In the genomic region with DNA sequence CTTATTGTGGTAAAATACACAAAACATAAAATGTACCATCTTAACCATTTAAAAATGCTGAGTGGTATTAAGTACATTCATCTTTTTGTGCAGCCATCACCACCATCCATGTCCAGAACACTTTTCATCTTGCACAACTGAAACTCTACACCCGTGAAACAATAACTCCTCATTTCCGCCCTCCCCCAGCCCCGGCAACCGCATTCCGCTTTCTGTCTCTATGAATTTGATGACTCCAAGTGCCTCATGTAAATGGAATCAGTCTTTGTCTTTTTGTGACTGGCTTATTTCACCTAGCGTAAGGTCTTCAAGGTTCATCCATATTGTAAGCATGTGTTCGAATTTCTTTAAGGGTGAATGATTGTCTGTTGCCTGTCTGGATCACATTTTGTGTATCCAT, we compare ENCODE assay signal across 20 cellular contexts. TPM values are rescaled to one million over a fixed set of nuclear protein-coding genes. Genes with fewer than 3 reads are reported as not detected.
A peak's percentile ranks its signal among the peaks of the same experiment; 100 is the strongest.
DNase-seq lines count a peak whose midpoint lies in the region; ATAC-seq, FAIRE-seq and TF ChIP-seq lines count a peak whose summit lies in the region.
"Had no signal": no experiment of that assay in that cellular context is flagged by ENCODE, and none has a peak within 500 bp of the region (broad histone marks: within the 10 kb centered on the region; RNA-seq: fewer than 3 reads in every experiment).

No MANE protein-coding gene starts in this region.

- 73% methylated on average over 7 of the region's 7 CpGs for WGBS in K562 (ENCODE audit: insufficient coverage, low coverage, missing lambda C conversion rate)

- DNase-seq in Daoy (ENCODE audit: low read depth) (peak; percentile 26), NCI-H2107 (lab: John Stamatoyannopoulos, UW) (peak; percentile 60), K562 (ENCODE audit: extremely low read depth in 1 of 4, low spot score in 3 of 4) (no peak), left kidney (ENCODE audit: low read depth, low spot score) (peak; percentile 68), DMS 273 (lab: John Stamatoyannopoulos, UW; ENCODE audit: unreplicated experiment) (no peak), PC-3 (no peak), H4 (ENCODE audit: low spot score) (no peak)
- DNase-seq: DMS 273 treated with DMSO at 0.1 percent for 48 hours, H9, MV-4-11, NCI-H1417 treated with DMSO at 0.1 percent for 48 hours, NCI-H1930, NCI-H2227 treated with DMSO at 0.1 percent for 48 hours, SHP77 had no signal

- H3K9me3 ChIP-seq in K562 (replicated peaks; ENCODE audit: control insufficient read depth, insufficient read depth, low read depth, low read length): no peaks in the 10 kb centered on the region
- H3K9me3 ChIP-seq in PC-3 (ENCODE audit: low read length): no peaks in the 10 kb centered on the region
- H3K9me3 ChIP-seq: A549 had no signal

- H3K4me2 ChIP-seq in K562 (ENCODE audit: insufficient read depth, low read length) (no peak overlapping the region), PC-3 (ENCODE audit: low read length) (no peak overlapping the region)
- H3K4me2 ChIP-seq: A549 had no signal

- TF ChIP-seq CTCF in K562 (IDR thresholded peaks at IDR 0.05 in 2 of 3, conservative IDR thresholded peaks at IDR 0.05 in 1 of 3; ENCODE audit: insufficient read depth in 2 of 3, low read depth in 1 of 3, low read length in 3 of 3): no peak
- TF ChIP-seq CTCF in PC-3 (conservative IDR thresholded peaks at IDR 0.05; ENCODE audit: low read depth, low read length): no peak

- in situ Hi-C loops in K562 (cut with MboI): no loop called here

- intact Hi-C loops in K562 (cut with micrococcal nuclease): no loop called here
- intact Hi-C loops in PC-3 (cut with micrococcal nuclease): no loop called here

- BruUV-seq in K562 (replicated peaks; lab: Mats Ljungman, UMichigan): no TSS peak
- no TSS peak for BruUV-seq in PC-3 (replicated peaks; lab: Mats Ljungman, UMichigan)

- H3K36me3 ChIP-seq in K562 (ENCODE audit: control insufficient read depth, insufficient read depth, low read length) (peaks cover 39% of the 10 kb centered on the region; the same call in 2 of the 3 replicates), PC-3 (ENCODE audit: low read depth, low read length) (peaks cover 25% of the 10 kb centered on the region)

- TF ChIP-seq RAD21 in K562 (CRISPR knock-in tag; conservative IDR thresholded peaks at IDR 0.05 in 1 of 2, IDR thresholded peaks at IDR 0.05 in 1 of 2): no peak

- H3K27ac ChIP-seq in K562 (ENCODE audit: extremely low read depth, low read depth, low read length): no peak overlapping the region
- H3K27ac ChIP-seq in PC-3 (ENCODE audit: low read length): no peak overlapping the region
- H3K27ac ChIP-seq: A549, C4-2B, HL-60 had no signal

- no peaks in the 10 kb centered on the region for H3K4me1 ChIP-seq in K562 (replicated peaks in 1 of 2; ENCODE audit: control insufficient read depth in 2 of 2, insufficient read depth in 2 of 2, low read length in 2 of 2)
- H3K4me1 ChIP-seq in PC-3 (ENCODE audit: insufficient read depth, low read length): no peaks in the 10 kb centered on the region
- H3K4me1 ChIP-seq: A549 had no signal

- no peaks in the 10 kb centered on the region for H3K9me2 ChIP-seq in PC-3 (replicated peaks; ENCODE audit: low read length)

- no peak for TF ChIP-seq POLR2A in K562 (conservative IDR thresholded peaks at IDR 0.05)

- FAIRE-seq in K562 (lab: Jason Lieb, UNC): no peak
- FAIRE-seq: A549, GM19239 had no signal

- CTCF ChIA-PET in K562 (lab: Yijun Ruan, JAX; ENCODE audit: low intra/inter-chr PET ratio) (no interaction called here), PC-3 (lab: Charles Lee) (no interaction called here)

- ATAC-seq in K562 (no peak), GM19035 (IDR thresholded peaks at IDR 0.05; ENCODE audit: unreplicated experiment) (no peak), PC-3 (no peak)
- ATAC-seq: A549, SK-N-SH treated with all-trans-retinoic acid at 6 μM for 48 hours had no signal

- no peaks in the 10 kb centered on the region for H3K27me3 ChIP-seq in K562 (ENCODE audit: control insufficient read depth in 2 of 2, insufficient read depth in 2 of 2, low read length in 2 of 2)
- H3K27me3 ChIP-seq in PC-3 (ENCODE audit: low read length): no peaks in the 10 kb centered on the region

- H3K9me1 ChIP-seq in K562 (ENCODE audit: control insufficient read depth, insufficient read depth, low read length): no peaks in the 10 kb centered on the region

- H3K79me2 ChIP-seq in K562 (ENCODE audit: control insufficient read depth, insufficient read depth, low read length) (no peaks in the 10 kb centered on the region), PC-3 (ENCODE audit: low read length) (no peaks in the 10 kb centered on the region)

- H3K9ac ChIP-seq in K562 (ENCODE audit: insufficient read depth in 1 of 2, low read depth in 2 of 2, low read length in 2 of 2): no peak overlapping the region
- no peak overlapping the region for H3K9ac ChIP-seq in PC-3 (ENCODE audit: low read length)

- H3F3A ChIP-seq in PC-3 (ENCODE audit: low read length, unreplicated experiment): no peaks in the 10 kb centered on the region

- POLR2A ChIA-PET in K562 (lab: Yijun Ruan, JAX): no interaction called here
- POLR2A ChIA-PET in PC-3 (lab: Charles Lee; ENCODE audit: unreplicated experiment): no interaction called here

- TF ChIP-seq EP300 in K562 (IDR thresholded peaks at IDR 0.05; ENCODE audit: low read length): no peak

- H3K4me3 ChIP-seq in K562 (no peak overlapping the region), PC-3 (ENCODE audit: low read length) (no peak overlapping the region)
- H3K4me3 ChIP-seq: A549 had no signal

- no peaks in the 10 kb centered on the region for H4K20me1 ChIP-seq in K562 (replicated peaks; ENCODE audit: control insufficient read depth, insufficient read depth, low read length)
- H4K20me1 ChIP-seq in PC-3 (ENCODE audit: low read length): no peaks in the 10 kb centered on the region

- H2AFZ ChIP-seq in K562 (ENCODE audit: low read depth, low read length) (no peak overlapping the region), PC-3 (ENCODE audit: low read length) (no peak overlapping the region)

TF ChIP-seq in K562, 482 proteins besides CTCF, POLR2A, EP300 and RAD21:
- peak; percentile 39; the same call in 1 of the 2 replicates for TF ChIP-seq ZNF316 (IDR thresholded peaks at IDR 0.05)
- no peak for TF ChIP-seq NRF1 (conservative IDR thresholded peaks at IDR 0.05 in 1 of 2, IDR thresholded peaks at IDR 0.05 in 1 of 2)

RNA-seq across cellular contexts. Expression of gene SCCPDH, which starts 37.2 kb away (rescaled TPM):
- total RNA-seq in Daoy (2014; rRNA removed; shearing (Covaris generic)): 65.0 and 80.3 TPM in 2 replicates
- 13.0 and 22.1 TPM in 2 replicates for total RNA-seq in K562 (2011; cell fraction: chromatin; rRNA removed; ENCODE audit: low replicate concordance)
- total RNA-seq in K562 (2011; cell fraction: nucleolus; rRNA removed): 18.0 and 18.2 TPM in 2 replicates
- total RNA-seq in K562 (2011; cell fraction: nucleoplasm; rRNA removed): 25.6 and 32.5 TPM in 2 replicates
- 37.1 and 42.3 TPM in 2 replicates for total RNA-seq in K562 (2014; rRNA removed)
- total RNA-seq in K562 (2014; rRNA removed; fragmentation: Illumina TruSeq; extraction: Trizol): 47.1 and 54.4 TPM in 2 replicates
- 36.6 and 38.2 TPM in 2 replicates for total RNA-seq in K562 (2015; rRNA removed; fragmentation: Illumina TruSeq; extraction: Trizol)
- total RNA-seq in K562 (2021): 37.8 and 38.3 TPM in 2 replicates
- 39.9 and 61.9 TPM in 2 replicates for polyA plus RNA-seq in K562 (2011; rRNA removed)
- polyA plus RNA-seq in K562 (2011; cell fraction: cytosol; rRNA removed): 20.4 and 30.0 TPM in 2 replicates
- 9.3 and 15.3 TPM in 2 replicates for polyA plus RNA-seq in K562 (2011; cell fraction: nucleus; rRNA removed)
- 34.8 and 38.1 TPM in 2 replicates for polyA plus RNA-seq in K562 (2012)
- polyA plus RNA-seq in K562 (2014; fragmentation: Illumina TruSeq; extraction: Trizol): 28.8 and 29.8 TPM in 2 replicates
- 10 to 100 TPM in 1 of 2 experiments, 1 to 10 TPM in 1; 7.0 to 11.8 TPM for polyA plus RNA-seq in K562 (2014; fragmentation: Nextera tagmentation; extraction: Ambion mirVana)
- 48.2 and 51.9 TPM in 2 replicates for polyA plus RNA-seq in K562 (2014; rRNA removed)
- polyA minus RNA-seq in K562 (2011; rRNA and poly(A)+ RNA removed): 40.2 and 42.3 TPM in 2 replicates
- 14.8 and 14.9 TPM in 2 replicates for polyA minus RNA-seq in K562 (2011; cell fraction: cytosol; rRNA and poly(A)+ RNA removed)
- 8.1 and 12.9 TPM in 2 replicates for polyA minus RNA-seq in K562 (2011; cell fraction: nucleus; rRNA and poly(A)+ RNA removed)
- total RNA-seq in PC-3 (2014; rRNA removed): 46.1 and 50.8 TPM in 2 replicates
- total RNA-seq in H4 (2014; rRNA removed; shearing (Covaris generic)): 34.7 and 36.1 TPM in 2 replicates

Comparison
In these comparisons a context has a peak if more than half of its experiments do, and no peak if none do; other contexts are left out.
1. DNase-seq: peak in Daoy (single experiment), NCI-H2107 (single experiment) and left kidney (single experiment); none in K562 (0 of 4), DMS 273 (single experiment), PC-3 (single experiment) and H4 (single experiment).